ENCODE assay signal across 8 cellular contexts in genomic region chr12:120116792-120117651, GRCh38. TPM values are rescaled to one million over a fixed set of nuclear protein-coding genes. Genes with fewer than 3 reads are reported as not detected.
DNase-seq lines count a peak whose midpoint lies in the region; ATAC-seq and TF ChIP-seq lines count a peak whose summit lies in the region.

No MANE protein-coding gene starts in this region.

- H3K4me3 Mint-ChIP-seq in T-cell, result peak overlapping the region; percentile 89 to 96 (median 91)
- peak overlapping the region; percentile 79 for H3K4me3 Mint-ChIP-seq in progenitor cell of endocrine pancreas (ENCODE audit: low read depth)

- peaks cover 17% of the 10 kb centered on the region for H3K36me3 ChIP-seq in upper lobe of right lung

- no peaks in the 10 kb centered on the region for H3K27me3 ChIP-seq in upper lobe of right lung

- H3K9me3 Mint-ChIP-seq in T-cell (no peaks in the 10 kb centered on the region), progenitor cell of endocrine pancreas (ENCODE audit: low read depth) (no peaks in the 10 kb centered on the region)

- CTCF ChIA-PET in T-cell (lab: Charles Lee), result interaction anchor here in 1 of 2 donors (0.7 to 2.3 kb wide), 5 partner anchors 30 to 461 kb away, joined by 3 to 15 read pairs (median 3); partner anchors contain the start of gene RPLP0

- TF ChIP-seq POLR2A in GM15510 (IDR thresholded peaks at IDR 0.05; ENCODE audit: borderline replicate concordance, extremely low read depth, insufficient read length), result peak; percentile 83

- H3K36me3 Mint-ChIP-seq in T-cell, result peaks cover 22% of the 10 kb centered on the region
- peaks cover 7% of the 10 kb centered on the region for H3K36me3 Mint-ChIP-seq in progenitor cell of endocrine pancreas (ENCODE audit: insufficient read depth)

- H3K9me3 ChIP-seq in upper lobe of right lung, result no peaks in the 10 kb centered on the region

- H3K27me3 Mint-ChIP-seq in T-cell (no peaks in the 10 kb centered on the region), progenitor cell of endocrine pancreas (no peaks in the 10 kb centered on the region)

- POLR2A ChIA-PET in T-cell (lab: Charles Lee), result interaction anchor here (0.7 to 1.6 kb wide), 8 partner anchors 30 to 321 kb away, joined by 3 to 10 read pairs (median 4); partner anchors contain the start of genes RPLP0 (in 2 of the 2), BICDL1 (in 1 of the 2), COX6A1 (in 1 of the 2) and RNU4-2 (in 1 of the 2)

- peaks cover 38% of the 10 kb centered on the region for H3K4me1 ChIP-seq in upper lobe of right lung

- H3K27ac ChIP-seq in upper lobe of right lung, result peak overlapping the region; percentile 96

- H3K4me1 Mint-ChIP-seq in T-cell (peaks cover 75 to 84% (median 80%) of the 10 kb centered on the region in 3 donors), progenitor cell of endocrine pancreas (ENCODE audit: low read depth) (peaks cover 25% of the 10 kb centered on the region)

- DNase-seq in NCI-H1694 (lab: John Stamatoyannopoulos, UW) (peak; percentile 71), T-cell (peak; percentile 90 to 98 (median 95)), amniotic epithelial cell (ENCODE audit: low read depth) (peak; percentile 10), left cardiac atrium (peak; percentile 96), progenitor cell of endocrine pancreas (ENCODE audit: low spot score, unreplicated experiment) (peak; percentile 97), upper lobe of right lung (peak; percentile 98)

- peak overlapping the region; percentile 87 for H3K4me3 ChIP-seq in upper lobe of right lung

- H3K27ac Mint-ChIP-seq in T-cell (peak overlapping the region; percentile 88 to 89), progenitor cell of endocrine pancreas (peak overlapping the region; percentile 89)

- TF ChIP-seq CTCF in progenitor cell of endocrine pancreas (IDR thresholded peaks at IDR 0.05; ENCODE audit: unreplicated experiment) (no peak), upper lobe of right lung (IDR thresholded peaks at IDR 0.05) (no peak)

- intact Hi-C loops in left cardiac atrium (cut with DNase I) (no loop called here), upper lobe of right lung (cut with DNase I) (no loop called here)

- ATAC-seq in HG02884 (IDR thresholded peaks at IDR 0.05; ENCODE audit: unreplicated experiment), result peak; percentile 47
- ATAC-seq in T-cell (replicated peaks in 1 of 4), result peak; percentile 80 to 83 (median 81)
- ATAC-seq in left cardiac atrium, result peak; percentile 95 to 96
- peak; percentile 96 for ATAC-seq in upper lobe of right lung

RNA-seq across cellular contexts. Expression of gene RAB35, which starts 0.5 kb away (rescaled TPM):
- total RNA-seq in T-cell (10 to 100 TPM; 34.0 to 76.5 (median 60.6) TPM), left cardiac atrium (10 to 100 TPM; 26.7 to 42.2 TPM), progenitor cell of endocrine pancreas (36.7 and 38.1 TPM in 2 replicates), upper lobe of right lung (58.7 TPM)

Comparison
In these comparisons a context has a peak if more than half of its experiments do, and no peak if none do; other contexts are left out.
1. Peak in every context shown above with its lines: DNase-seq, ATAC-seq, H3K4me3 ChIP-seq and H3K27ac ChIP-seq.
2. DNase-seq: peak in every context shown above with its lines; median percentile 98 in upper lobe of right lung; 97 in progenitor cell of endocrine pancreas; 96 in left cardiac atrium; 95 in T-cell; 71 in NCI-H1694; 10 in amniotic epithelial cell.